24 cellular contexts compared by ENCODE assay signal in genomic region chr3:100231668-100232067, GRCh38.
"Had no signal": no experiment of that assay in that cellular context is flagged by ENCODE, and none has a peak within 500 bp of the region (broad histone marks: within the 10 kb centered on the region; RNA-seq: fewer than 3 reads in every experiment).

No MANE protein-coding gene starts in this region.

- H3K9me3 Mint-ChIP-seq: activated CD4-positive, alpha-beta memory T cell treated with anti-CD3 and anti-CD28 coated beads for 36 hours; activated CD4-positive, alpha-beta T cell treated with anti-CD3 and anti-CD28 coated beads, Interleukin-2, amount 10 ng/mL, durations not matched to agents 7 days and 5 days; activated naive CD4-positive, alpha-beta T cell treated with anti-CD3 and anti-CD28 coated beads, Interleukin-2, amount 50 U/mL, for 72 hours; activated naive CD8-positive, alpha-beta T cell treated with anti-CD3 and anti-CD28 coated beads, Interleukin-2, amount 50 U/mL, for 24 hours; activated T-cell treated with anti-CD3 and anti-CD28 coated beads, Interleukin-2, amount 50 U/mL, for 4 hours had no signal

- ATAC-seq: activated naive CD4-positive, alpha-beta T cell treated with anti-CD3 and anti-CD28 coated beads, Interleukin-2, amount 50 U/mL, for 72 hours; activated naive CD8-positive, alpha-beta T cell treated with anti-CD3 and anti-CD28 coated beads, Interleukin-2, amount 50 U/mL, for 24 hours; activated T-cell treated with anti-CD3 and anti-CD28 coated beads, Interleukin-2, amount 50 U/mL, for 4 hours had no signal

- H3K27ac Mint-ChIP-seq: activated CD4-positive, alpha-beta memory T cell treated with anti-CD3 and anti-CD28 coated beads for 36 hours; activated CD4-positive, alpha-beta T cell treated with anti-CD3 and anti-CD28 coated beads, Interleukin-2, amount 10 ng/mL, durations not matched to agents 7 days and 5 days; activated naive CD4-positive, alpha-beta T cell treated with anti-CD3 and anti-CD28 coated beads, Interleukin-2, amount 50 U/mL, for 72 hours; activated naive CD8-positive, alpha-beta T cell treated with anti-CD3 and anti-CD28 coated beads, Interleukin-2, amount 50 U/mL, for 24 hours; brain had no signal

- H3K4me2 ChIP-seq: PC-9 had no signal

- H3K4me1 Mint-ChIP-seq: activated naive CD8-positive, alpha-beta T cell treated with anti-CD3 and anti-CD28 coated beads, Interleukin-2, amount 50 U/mL, for 24 hours; brain had no signal

- H3K27ac ChIP-seq: ascending aorta, PC-9, VCaP had no signal

- H3K4me1 ChIP-seq: ascending aorta had no signal

- H3K27me3 Mint-ChIP-seq: activated naive CD8-positive, alpha-beta T cell treated with anti-CD3 and anti-CD28 coated beads, Interleukin-2, amount 50 U/mL, for 24 hours; brain had no signal

- H3K4me3 ChIP-seq: ascending aorta, PC-9 had no signal

- H3K9me3 ChIP-seq: ascending aorta had no signal

- H3K36me3 Mint-ChIP-seq: activated CD4-positive, alpha-beta memory T cell treated with anti-CD3 and anti-CD28 coated beads for 36 hours; activated naive CD4-positive, alpha-beta T cell treated with anti-CD3 and anti-CD28 coated beads, Interleukin-2, amount 50 U/mL, for 72 hours; brain had no signal

- H3K4me3 Mint-ChIP-seq: activated CD4-positive, alpha-beta memory T cell treated with anti-CD3 and anti-CD28 coated beads for 36 hours; activated CD4-positive, alpha-beta T cell treated with anti-CD3 and anti-CD28 coated beads, Interleukin-2, amount 10 ng/mL, durations not matched to agents 7 days and 5 days; activated naive CD8-positive, alpha-beta T cell treated with anti-CD3 and anti-CD28 coated beads, Interleukin-2, amount 50 U/mL, for 24 hours; activated T-cell treated with anti-CD3 and anti-CD28 coated beads, Interleukin-2, amount 50 U/mL, for 4 hours; brain had no signal

- H3K27me3 ChIP-seq: ascending aorta had no signal

- H3K36me3 ChIP-seq: ascending aorta had no signal

- H2AFZ ChIP-seq: PC-9 had no signal

- DNase-seq: activated CD4-positive, alpha-beta memory T cell treated with anti-CD3 and anti-CD28 coated beads for 36 hours; activated CD4-positive, alpha-beta T cell treated with anti-CD3 and anti-CD28 coated beads, Interleukin-2, amount 10 ng/mL, durations not matched to agents 7 days and 5 days; activated CD4-positive, CD25-positive, alpha-beta regulatory T cell; activated CD8-positive, alpha-beta memory T cell treated with anti-CD3 and anti-CD28 coated beads for 24 hours; activated effector memory CD4-positive, alpha-beta T cell treated with anti-CD3 and anti-CD28 coated beads, Interleukin-2, amount 50 U/mL, for 16 hours; activated naive CD4-positive, alpha-beta T cell treated with Interleukin-2 at 50 U/mL for 16 hours; activated naive CD8-positive, alpha-beta T cell treated with anti-CD3 and anti-CD28 coated beads, Interleukin-2, amount 50 U/mL, for 24 hours; activated T-cell treated with anti-CD3 and anti-CD28 coated beads, Interleukin-2, amount 50 U/mL, for 4 hours; amniotic stem cell; central memory CD4-positive, alpha-beta T cell; Karpas-422; NCI-H1048; NCI-H146; NCI-H187 treated with DMSO at 0.1 percent for 48 hours; NCI-H2081 treated with DMSO at 0.1 percent for 48 hours; NCI-H446; NCI-H524; PC-9; SIG-M5; T-helper 1 cell had no signal
